ENCODE assay signal across 1 cellular context in the genomic region with DNA sequence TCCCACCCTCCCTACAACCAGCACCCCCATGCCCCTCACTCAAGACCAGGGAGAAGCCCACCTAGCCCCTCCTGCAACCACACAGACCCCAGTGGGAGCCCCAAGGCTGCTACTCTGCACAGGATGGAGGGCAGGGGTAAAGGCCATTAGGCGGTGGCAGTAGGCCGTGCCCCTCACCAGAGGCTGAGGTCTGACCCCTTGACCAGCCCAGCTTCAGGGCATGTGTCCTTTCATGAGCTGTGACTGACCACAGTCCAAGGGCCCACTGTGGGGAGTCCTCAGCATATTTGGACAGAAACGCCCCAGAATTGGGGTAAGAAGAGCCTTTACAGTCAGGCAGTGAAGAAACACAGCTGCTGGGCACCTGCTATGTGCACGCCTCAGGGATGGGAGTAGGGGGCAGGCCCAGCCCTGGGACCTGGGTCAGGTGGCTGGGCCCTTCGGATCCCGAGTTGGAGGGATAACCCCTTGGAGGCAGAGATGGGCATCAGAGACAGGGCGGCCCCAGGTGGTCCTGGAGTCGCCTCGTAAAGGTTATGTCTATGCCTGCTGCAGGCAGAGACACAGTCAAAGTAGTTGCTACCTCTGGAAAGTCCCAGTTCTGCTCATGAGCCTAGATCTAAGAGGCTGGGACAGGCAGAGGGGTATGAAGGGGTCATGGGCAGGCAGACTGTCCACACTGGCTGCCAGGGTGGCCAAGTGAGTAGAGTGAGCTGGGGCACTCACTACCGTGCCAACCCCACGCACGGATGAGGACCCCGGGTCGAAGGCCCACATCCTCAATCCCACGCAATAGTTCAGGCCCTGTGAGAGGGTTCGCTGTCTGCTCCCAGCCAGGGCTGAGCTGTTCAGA.
TF ChIP-seq lines count a peak whose summit lies in the region.

No MANE protein-coding gene starts in this region.

TF ChIP-seq in endothelial cell of umbilical vein, 7 proteins besides CTCF, POLR2A, EP300 and RAD21:
- TF ChIP-seq POLR2AphosphoS5 (IDR thresholded peaks at IDR 0.05; ENCODE audit: insufficient read depth, low read depth, low read length), result no peak
- no peak for TF ChIP-seq JUN (IDR thresholded peaks at IDR 0.05; ENCODE audit: borderline replicate concordance, insufficient read depth, insufficient read length, low read depth)
- no peak for TF ChIP-seq EZH2 (IDR thresholded peaks at IDR 0.05; ENCODE audit: borderline replicate concordance, low read depth, low read length, severe bottlenecking)
- TF ChIP-seq, protein P1, sequence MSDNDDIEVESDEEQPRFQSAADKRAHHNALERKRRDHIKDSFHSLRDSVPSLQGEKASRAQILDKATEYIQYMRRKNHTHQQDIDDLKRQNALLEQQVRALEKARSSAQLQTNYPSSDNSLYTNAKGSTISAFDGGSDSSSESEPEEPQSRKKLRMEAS (IDR thresholded peaks at IDR 0.05; ENCODE audit: insufficient read depth, insufficient read length), result no peak
- TF ChIP-seq GATA2 (IDR thresholded peaks at IDR 0.05; ENCODE audit: insufficient read depth, insufficient read length, low read depth, low read length), result no peak
- no peak for TF ChIP-seq FOS (IDR thresholded peaks at IDR 0.05; ENCODE audit: borderline replicate concordance, insufficient read depth, low read length)
- TF ChIP-seq MYC (IDR thresholded peaks at IDR 0.05; ENCODE audit: low read depth, low read length), result no peak
